ENCODE assay signal across 8 cellular contexts in genomic region chr9:18208166-18209059, GRCh38.
A peak's percentile ranks its signal among the peaks of the same experiment; 100 is the strongest.
DNase-seq lines count a peak whose midpoint lies in the region; ATAC-seq, FAIRE-seq and TF ChIP-seq lines count a peak whose summit lies in the region.

No MANE protein-coding gene starts in this region.

- H3K27me3 ChIP-seq in SK-N-SH (ENCODE audit: insufficient read depth) (peaks cover 8% of the 10 kb centered on the region; the same call in 1 of the 2 replicates), heart left ventricle (no peaks in the 10 kb centered on the region), stomach (no peaks in the 10 kb centered on the region)

- TF ChIP-seq RAD21 in SK-N-SH (IDR thresholded peaks at IDR 0.05; ENCODE audit: low read length) = peak; percentile 43

- no peaks in the 10 kb centered on the region for H3K36me3 ChIP-seq in SK-N-SH (replicated peaks in 1 of 2; ENCODE audit: control insufficient read depth in 1 of 2, insufficient read depth in 2 of 2, low read length in 1 of 2)
- no peaks in the 10 kb centered on the region for H3K36me3 ChIP-seq in heart left ventricle
- H3K36me3 ChIP-seq in stomach = no peaks in the 10 kb centered on the region

- TF ChIP-seq EP300 in SK-N-SH (IDR thresholded peaks at IDR 0.05; ENCODE audit: borderline replicate concordance in 1 of 2, low read depth in 1 of 2, low read length in 1 of 2) (no peak), stomach (IDR thresholded peaks at IDR 0.05) (no peak)

- H3K4me1 ChIP-seq in SK-N-SH (ENCODE audit: control insufficient read depth in 1 of 2, insufficient read depth in 2 of 2, low read depth in 1 of 2, low read length in 1 of 2) (no peaks in the 10 kb centered on the region), heart left ventricle (no peaks in the 10 kb centered on the region), stomach (peaks cover 0 to 19% (median 7%) of the 10 kb centered on the region in 4 donors)

- no peaks in the 10 kb centered on the region for H4K20me1 ChIP-seq in SK-N-SH (ENCODE audit: insufficient read depth)

- no peak overlapping the region for H3K4me2 ChIP-seq in SK-N-SH

- H3K4me3 ChIP-seq in AG04449 (ENCODE audit: low read depth, low read length) (no peak overlapping the region), SK-N-SH (ENCODE audit: low read depth in 2 of 2, low read length in 1 of 2) (no peak overlapping the region; a peak in 1 of 4 replicates), heart left ventricle (no peak overlapping the region), stomach (no peak overlapping the region)

- POLR2A ChIA-PET in AG04449 (lab: Yijun Ruan, JAX) (no interaction called here), SK-N-SH (lab: Yijun Ruan, JAX) (no interaction called here)

- H3F3A ChIP-seq in SK-N-SH (replicated peaks; ENCODE audit: insufficient read depth) = no peaks in the 10 kb centered on the region

- intact Hi-C loops in heart left ventricle (cut with DNase I) (loop anchor here in 4 of 10 donors (2.0 to 10.0 kb wide), 3 partner anchors 396 to 684 kb away; no protein-coding TSS in a partner anchor), stomach (cut with DNase I; ENCODE audit: low total_unique reads) (no loop called here)

- H2AFZ ChIP-seq in SK-N-SH (ENCODE audit: low read depth) = no peak overlapping the region

- no peaks in the 10 kb centered on the region for H3K9me2 ChIP-seq in SK-N-SH

- CTCF ChIA-PET in AG04449 (lab: Yijun Ruan, JAX) = interaction anchor here (0.6 to 6.5 kb wide), 9 partner anchors 8 to 837 kb away, joined by 3 to 83 read pairs (median 3); no protein-coding TSS in a partner anchor
- CTCF ChIA-PET in SK-N-SH (lab: Yijun Ruan, JAX) = interaction anchor here (0.8 to 6.3 kb wide), 6 partner anchors 12 to 406 kb away, joined by 3 to 67 read pairs (median 4); no protein-coding TSS in a partner anchor

- ATAC-seq in heart left ventricle (peak in 2 of 4 donors; percentile 51 to 52), HG02623 (IDR thresholded peaks at IDR 0.05; ENCODE audit: unreplicated experiment) (no peak), GM18519 (IDR thresholded peaks at IDR 0.05; ENCODE audit: low FRiP score, unreplicated experiment) (no peak)

- peak; percentile 91 for FAIRE-seq in H54 (lab: Jason Lieb, UNC)
- no peak for FAIRE-seq in frontal cortex (lab: Jason Lieb, UNC)

- 0% methylated on average over 3 of the region's 3 CpGs for WGBS in SK-N-SH (ENCODE audit: low lambda C conversion rate)
- WGBS in heart left ventricle, 4 donors = 26 to 37% (median 36%) methylated on average over 3 of the region's 3 CpGs
- 19 to 29% (median 27%) methylated on average over 3 of the region's 3 CpGs for WGBS in stomach, 5 donors

- no peak overlapping the region for H3K27ac ChIP-seq in SK-N-SH (ENCODE audit: low read depth in 2 of 2, low read length in 1 of 2)
- no peak overlapping the region for H3K27ac ChIP-seq in heart left ventricle
- no peak overlapping the region for H3K27ac ChIP-seq in stomach

- no peak for TF ChIP-seq POLR2A in H54 (IDR thresholded peaks at IDR 0.05; ENCODE audit: low read depth, low read length)
- TF ChIP-seq POLR2A in heart left ventricle (IDR thresholded peaks at IDR 0.05) = no peak
- no peak for TF ChIP-seq POLR2A in stomach (IDR thresholded peaks at IDR 0.05)

- H3K79me2 ChIP-seq in SK-N-SH (ENCODE audit: insufficient read depth) = no peaks in the 10 kb centered on the region

- H3K9me3 ChIP-seq in SK-N-SH (no peaks in the 10 kb centered on the region), heart left ventricle (no peaks in the 10 kb centered on the region), stomach (no peaks in the 10 kb centered on the region)

- TF ChIP-seq CTCF in AG04449 (IDR thresholded peaks at IDR 0.05; ENCODE audit: insufficient read depth, low read length, missing control alignments) (peak; percentile 50), SK-N-SH (IDR thresholded peaks at IDR 0.05) (peak; percentile 69), heart left ventricle (IDR thresholded peaks at IDR 0.05) (peak; percentile 23 to 62 (median 50)), stomach (IDR thresholded peaks at IDR 0.05) (peak in 5 of 7 experiments; percentile 23 to 58 (median 54))

- DNase-seq in AG04449 (ENCODE audit: low read depth, low spot score) (no peak), H54 (ENCODE audit: insufficient read length, low spot score) (peak; percentile 7), SK-N-SH (peak; percentile 6), heart left ventricle (peak in 3 of 5 donors; percentile 13 to 26 (median 23)), stomach (peak; percentile 73), frontal cortex (ENCODE audit: low spot score in 2 of 2) (no peak)

- no peak overlapping the region for H3K9ac ChIP-seq in SK-N-SH

TF ChIP-seq in SK-N-SH, 30 proteins besides CTCF, POLR2A, EP300 and RAD21:
- TF ChIP-seq TAF1 (IDR thresholded peaks at IDR 0.05; ENCODE audit: borderline replicate concordance, low read depth, low read length) = no peak
- TF ChIP-seq EZH2phosphoT487 (IDR thresholded peaks at IDR 0.05; ENCODE audit: borderline replicate concordance, low read depth) = no peak
- no peak for TF ChIP-seq FOXJ3 (CRISPR knock-in tag; IDR thresholded peaks at IDR 0.05)
- TF ChIP-seq SMC3 (IDR thresholded peaks at IDR 0.05; ENCODE audit: low read depth, low read length) = peak; percentile 58

Comparison
In these comparisons a context has a peak if more than half of its experiments do, and no peak if none do; other contexts are left out.
1. DNase-seq: peak in H54 (single experiment), SK-N-SH (single experiment), heart left ventricle (3 of 5) and stomach (single experiment); none in AG04449 (single experiment) and frontal cortex (0 of 2).
2. Peak in every context shown above with its lines, with median percentiles within 50 percentile points of each other: CTCF ChIP-seq.